Comparison of ENCODE assay signal across 1 cellular context in the genomic region with DNA sequence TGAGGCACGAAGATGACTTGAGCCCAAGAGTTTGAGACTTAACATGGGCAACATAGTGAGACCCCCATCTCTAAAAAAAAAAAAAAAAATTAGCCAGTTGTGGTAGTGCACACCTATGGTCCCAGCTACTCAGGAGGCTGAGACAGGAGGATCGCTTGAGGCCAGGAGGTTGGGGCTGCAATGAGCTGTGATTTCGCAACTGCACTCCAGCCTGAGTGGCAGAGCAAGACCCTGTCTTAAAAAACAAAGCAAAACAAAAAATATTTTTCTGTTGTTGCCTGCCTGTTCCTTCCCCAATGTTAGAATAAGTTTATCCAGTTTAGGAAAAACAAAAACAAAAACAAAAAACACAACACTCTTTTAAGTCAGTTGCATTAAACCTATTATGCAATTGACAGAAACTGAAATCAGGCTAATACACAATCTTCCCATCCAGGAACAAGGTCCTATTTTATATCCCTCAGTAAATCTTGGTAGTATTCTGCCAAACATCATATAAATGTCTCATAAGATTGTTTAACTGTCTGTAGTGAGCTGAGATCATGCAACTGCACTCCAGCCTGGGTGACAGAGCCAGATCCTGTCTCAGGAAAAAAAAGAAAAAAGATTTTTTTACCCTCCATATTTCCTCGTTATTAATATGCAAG.
TF ChIP-seq lines count a peak whose summit lies in the region.

No MANE protein-coding gene starts in this region.

TF ChIP-seq in HepG2, 621 proteins besides CTCF, POLR2A, EP300 and RAD21:
- TF ChIP-seq THAP8 (CRISPR knock-in tag; IDR thresholded peaks at IDR 0.05; ENCODE audit: borderline replicate concordance) = no peak
- peak; percentile 62; the same call in 1 of the 2 replicates for TF ChIP-seq CEBPB (IDR thresholded peaks at IDR 0.05; ENCODE audit: borderline replicate concordance, low read depth, low read length)
- TF ChIP-seq, protein P1, sequence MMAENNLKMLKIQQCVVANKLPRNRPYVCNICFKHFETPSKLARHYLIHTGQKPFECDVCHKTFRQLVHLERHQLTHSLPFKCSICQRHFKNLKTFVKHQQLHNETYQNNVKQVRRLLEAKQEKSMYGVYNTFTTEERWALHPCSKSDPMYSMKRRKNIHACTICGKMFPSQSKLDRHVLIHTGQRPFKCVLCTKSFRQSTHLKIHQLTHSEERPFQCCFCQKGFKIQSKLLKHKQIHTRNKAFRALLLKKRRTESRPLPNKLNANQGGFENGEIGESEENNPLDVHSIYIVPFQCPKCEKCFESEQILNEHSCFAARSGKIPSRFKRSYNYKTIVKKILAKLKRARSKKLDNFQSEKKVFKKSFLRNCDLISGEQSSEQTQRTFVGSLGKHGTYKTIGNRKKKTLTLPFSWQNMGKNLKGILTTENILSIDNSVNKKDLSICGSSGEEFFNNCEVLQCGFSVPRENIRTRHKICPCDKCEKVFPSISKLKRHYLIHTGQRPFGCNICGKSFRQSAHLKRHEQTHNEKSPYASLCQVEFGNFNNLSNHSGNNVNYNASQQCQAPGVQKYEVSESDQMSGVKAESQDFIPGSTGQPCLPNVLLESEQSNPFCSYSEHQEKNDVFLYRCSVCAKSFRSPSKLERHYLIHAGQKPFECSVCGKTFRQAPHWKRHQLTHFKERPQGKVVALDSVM (CRISPR knock-in tag; IDR thresholded peaks at IDR 0.05) = peak; percentile 86
